14 cellular contexts compared by ENCODE assay signal in genomic region chr6:151481752-151482151, GRCh38. TPM values are rescaled to one million over a fixed set of nuclear protein-coding genes. Genes with fewer than 3 reads are reported as not detected.
DNase-seq lines count a peak whose midpoint lies in the region; ATAC-seq, FAIRE-seq and TF ChIP-seq lines count a peak whose summit lies in the region.
"Had no signal": no experiment of that assay in that cellular context is flagged by ENCODE, and none has a peak within 500 bp of the region (broad histone marks: within the 10 kb centered on the region; RNA-seq: fewer than 3 reads in every experiment).

No MANE protein-coding gene starts in this region.

- no peaks in the 10 kb centered on the region for H3K36me3 Mint-ChIP-seq in activated T-helper 17 cell treated with anti-CD3 and anti-CD28 coated beads, Interleukin-2, amount 50 U/mL, for 72 hours (ENCODE audit: low read depth)
- H3K36me3 Mint-ChIP-seq in nephron (ENCODE audit: low read depth), result no peaks in the 10 kb centered on the region

- peak; percentile 89 for DNase-seq in GF-D8 (lab: John Stamatoyannopoulos, UW)
- DNase-seq in Kasumi-1 (lab: John Stamatoyannopoulos, UW), result peak; percentile 64 to 65
- DNase-seq in mucosa of gallbladder (ENCODE audit: low spot score), result no peak
- DNase-seq in RCC 7860 (ENCODE audit: low spot score), result no peak
- DNase-seq: activated CD8-positive, alpha-beta memory T cell treated with anti-CD3 and anti-CD28 coated beads, Interleukin-2, amount 50 U/mL, for 48 hours; brain microvascular endothelial cell; DMS53; NCI-H1930; stimulated activated CD8-positive, alpha-beta memory T cell treated with anti-CD3 and anti-CD28 coated beads, Interleukin-4, amount 100 ng/mL, for 48 hours had no signal

- TF ChIP-seq CTCF in nephron (IDR thresholded peaks at IDR 0.05; ENCODE audit: unreplicated experiment in 3 of 3), result no peak

- no peak for FAIRE-seq in RCC 7860 (lab: Jason Lieb, UNC)

- peaks cover 17% of the 10 kb centered on the region for H3K4me1 Mint-ChIP-seq in activated T-helper 17 cell treated with anti-CD3 and anti-CD28 coated beads, Interleukin-2, amount 50 U/mL, for 72 hours
- peaks cover 5% of the 10 kb centered on the region for H3K4me1 Mint-ChIP-seq in nephron

- no peaks in the 10 kb centered on the region for H3K27me3 Mint-ChIP-seq in activated T-helper 17 cell treated with anti-CD3 and anti-CD28 coated beads, Interleukin-2, amount 50 U/mL, for 72 hours
- H3K27me3 Mint-ChIP-seq in nephron (ENCODE audit: low read depth), result no peaks in the 10 kb centered on the region

- no peak for ATAC-seq in activated T-helper 17 cell treated with anti-CD3 and anti-CD28 coated beads, Interleukin-2, amount 50 U/mL, for 72 hours (replicated peaks)
- ATAC-seq in GM19351 (IDR thresholded peaks at IDR 0.05; ENCODE audit: unreplicated experiment) (no peak), GM21529 (IDR thresholded peaks at IDR 0.05; ENCODE audit: unreplicated experiment) (no peak)
- ATAC-seq: esophagus mucosa had no signal

- peak overlapping the region; percentile 94 for H3K27ac Mint-ChIP-seq in activated T-helper 17 cell treated with anti-CD3 and anti-CD28 coated beads, Interleukin-2, amount 50 U/mL, for 72 hours
- peak overlapping the region; percentile 31 to 94 (median 88) for H3K27ac Mint-ChIP-seq in nephron

- peaks cover 4% of the 10 kb centered on the region for H3K9me3 Mint-ChIP-seq in activated T-helper 17 cell treated with anti-CD3 and anti-CD28 coated beads, Interleukin-2, amount 50 U/mL, for 72 hours
- peaks cover 2% of the 10 kb centered on the region for H3K9me3 Mint-ChIP-seq in nephron

- H3K4me3 Mint-ChIP-seq in activated T-helper 17 cell treated with anti-CD3 and anti-CD28 coated beads, Interleukin-2, amount 50 U/mL, for 72 hours, result peak overlapping the region; percentile 83
- H3K4me3 Mint-ChIP-seq in nephron, result no peak overlapping the region

RNA-seq across cellular contexts. Expression of gene CCDC170, which starts 12.1 kb away (rescaled TPM):
- not detected for total RNA-seq in activated T-helper 17 cell treated with anti-CD3 and anti-CD28 coated beads, Interleukin-2, amount 50 U/mL, for 72 hours
- total RNA-seq in mucosa of gallbladder, result 0.69 TPM

RNA-seq across cellular contexts. Expression of gene RMND1, which starts 29.8 kb away (rescaled TPM):
- 10 to 100 TPM; 22.2 to 23.9 TPM for total RNA-seq in activated T-helper 17 cell treated with anti-CD3 and anti-CD28 coated beads, Interleukin-2, amount 50 U/mL, for 72 hours
- 16.0 TPM for total RNA-seq in mucosa of gallbladder

Comparison
In these comparisons a context has a peak if more than half of its experiments do, and no peak if none do; other contexts are left out.
1. DNase-seq: peak in GF-D8 (single experiment) and Kasumi-1 (2 of 2); none in mucosa of gallbladder (single experiment) and RCC 7860 (single experiment).